ENCODE assay signal across 24 cellular contexts in the genomic region with DNA sequence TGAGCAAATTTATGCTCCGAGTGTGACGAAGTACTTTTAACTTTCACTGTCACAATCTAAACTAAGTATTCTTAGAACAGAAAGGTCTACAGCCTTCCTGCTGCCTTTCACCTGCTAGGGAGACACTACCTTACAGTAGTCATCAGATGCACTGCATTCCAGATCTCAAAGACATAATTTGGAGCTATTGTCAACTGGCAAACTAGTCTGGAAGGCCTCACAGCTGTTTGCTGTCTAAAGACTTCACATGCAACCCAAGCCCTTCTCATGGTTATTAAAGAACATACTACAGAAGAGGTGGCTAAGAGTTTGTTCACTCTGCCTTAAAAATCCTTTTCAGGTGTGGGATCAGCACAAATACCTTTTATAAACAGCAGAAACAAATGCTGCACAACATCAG.
DNase-seq lines count a peak whose midpoint lies in the region; ATAC-seq and TF ChIP-seq lines count a peak whose summit lies in the region.
"Had no signal": no experiment of that assay in that cellular context is flagged by ENCODE, and none has a peak within 500 bp of the region (broad histone marks: within the 10 kb centered on the region; RNA-seq: fewer than 3 reads in every experiment).

No MANE protein-coding gene starts in this region.

- no peak overlapping the region for H3K9ac ChIP-seq in mesendoderm (ENCODE audit: low read length)
- H3K9ac ChIP-seq: BLaER1 had no signal

- no peaks in the 10 kb centered on the region for H3K79me2 ChIP-seq in mesendoderm (ENCODE audit: control insufficient read depth, insufficient read depth, low read length)

- intact Hi-C loops in heart right ventricle (cut with DNase I) (loop anchor here in 1 of 10 donors (5.0 kb wide), 1 partner anchor 37 kb away; no protein-coding TSS in a partner anchor), left ventricle myocardium superior (cut with micrococcal nuclease) (no loop called here), gastrocnemius medialis (cut with DNase I; ENCODE audit: low total_unique reads) (no loop called here)

- no peak for TF ChIP-seq POLR2A in gastrocnemius medialis (IDR thresholded peaks at IDR 0.05)

- no peaks in the 10 kb centered on the region for H3K79me1 ChIP-seq in mesendoderm (ENCODE audit: low read length)

- H2BK5ac ChIP-seq in mesendoderm (ENCODE audit: low read length): no peak overlapping the region

- H4K8ac ChIP-seq in mesendoderm (ENCODE audit: low read depth, low read length): no peak overlapping the region

- no peak overlapping the region for H3K4me3 ChIP-seq in heart right ventricle
- no peak overlapping the region for H3K4me3 ChIP-seq in SJCRH30
- H3K4me3 ChIP-seq in mesendoderm (ENCODE audit: low read length): no peak overlapping the region
- no peak overlapping the region for H3K4me3 ChIP-seq in gastrocnemius medialis
- H3K4me3 ChIP-seq: BLaER1, GM12878, Peyer's patch, SK-N-MC had no signal

- H2AK5ac ChIP-seq in mesendoderm (ENCODE audit: low read length): no peak overlapping the region

- no peak overlapping the region for H3K18ac ChIP-seq in mesendoderm (ENCODE audit: low read length)

- H3K4ac ChIP-seq in mesendoderm (ENCODE audit: low read depth, low read length): no peak overlapping the region

- no peak overlapping the region for H2BK15ac ChIP-seq in mesendoderm (replicated peaks; ENCODE audit: low read depth)

- peaks cover 8 to 69% (median 39%) of the 10 kb centered on the region in 9 donors for H3K4me1 ChIP-seq in heart right ventricle
- H3K4me1 ChIP-seq in SJCRH30: peaks cover 23% of the 10 kb centered on the region
- H3K4me1 ChIP-seq in mesendoderm (ENCODE audit: control insufficient read depth, low read depth, low read length): no peaks in the 10 kb centered on the region
- H3K4me1 ChIP-seq in gastrocnemius medialis: peaks cover 44 to 47% of the 10 kb centered on the region in 2 donors
- H3K4me1 ChIP-seq: BLaER1 had no signal

- H3K56ac ChIP-seq in mesendoderm (ENCODE audit: low read length): no peak overlapping the region

- H3K4me2 ChIP-seq in mesendoderm (ENCODE audit: low read length): no peak overlapping the region
- H3K4me2 ChIP-seq: BLaER1 had no signal

- DNase-seq in heart right ventricle (no peak), left ventricle myocardium superior (no peak), SJCRH30 (peak; percentile 59 to 79), mesendoderm (no peak), gastrocnemius medialis (no peak), NCI-H146 treated with DMSO at 0.1 percent for 48 hours (lab: John Stamatoyannopoulos, UW; ENCODE audit: unreplicated experiment) (no peak), D341Med (ENCODE audit: low spot score) (no peak)
- DNase-seq: CD4-positive, alpha-beta memory T cell; DMS53; EL; GOT3; KBM-7; NCI-H1417 treated with DMSO at 0.1 percent for 48 hours; NCI-H1930; NCI-H2171; NCI-H446 treated with DMSO at 0.1 percent for 48 hours; NCI-H748 treated with DMSO at 0.1 percent for 48 hours; NK-92 treated with Interleukin-12 subunit alpha and Interleukin-12 subunit beta, amount 100 ng/mL, for 24 hours; Peyer's patch had no signal

- ATAC-seq in heart right ventricle (no peak), left ventricle myocardium superior (no peak), gastrocnemius medialis (no peak), HG03521 (IDR thresholded peaks at IDR 0.05; ENCODE audit: unreplicated experiment) (no peak)
- ATAC-seq: GM12878, HCT116 had no signal

- peak overlapping the region; percentile 29 for H3K23ac ChIP-seq in mesendoderm (ENCODE audit: low read length)

- no peak overlapping the region for H4K5ac ChIP-seq in mesendoderm (ENCODE audit: low read length)

- TF ChIP-seq CTCF in heart right ventricle (IDR thresholded peaks at IDR 0.05): no peak
- no peak for TF ChIP-seq CTCF in gastrocnemius medialis (IDR thresholded peaks at IDR 0.05 in 4 of 5, conservative IDR thresholded peaks at IDR 0.05 in 1 of 5)

- in situ Hi-C loops in gastrocnemius medialis (cut with MboI; ENCODE audit: low sequenced_read_pairs in 4 of 4): no loop called here

- H3K27me3 ChIP-seq in heart right ventricle: no peaks in the 10 kb centered on the region
- H3K27me3 ChIP-seq in SJCRH30: no peaks in the 10 kb centered on the region
- H3K27me3 ChIP-seq in mesendoderm (ENCODE audit: insufficient read depth, low read length, poor library complexity): no peaks in the 10 kb centered on the region
- no peaks in the 10 kb centered on the region for H3K27me3 ChIP-seq in gastrocnemius medialis
- H3K27me3 ChIP-seq: BLaER1, Peyer's patch had no signal

- H3K9me3 ChIP-seq in heart right ventricle: no peaks in the 10 kb centered on the region
- no peaks in the 10 kb centered on the region for H3K9me3 ChIP-seq in SJCRH30 (replicated peaks)
- no peaks in the 10 kb centered on the region for H3K9me3 ChIP-seq in gastrocnemius medialis
- H3K9me3 ChIP-seq: BLaER1, Peyer's patch had no signal

- peak overlapping the region in 7 of 10 donors; percentile 32 to 88 (median 48) for H3K27ac ChIP-seq in heart right ventricle
- H3K27ac ChIP-seq in SJCRH30: peak overlapping the region; percentile 76
- no peak overlapping the region for H3K27ac ChIP-seq in mesendoderm (ENCODE audit: low read depth, low read length)
- H3K27ac ChIP-seq in gastrocnemius medialis: peak overlapping the region; percentile 39 to 68 (median 52)
- H3K27ac ChIP-seq: BLaER1, Peyer's patch, SK-N-MC had no signal

- H2BK120ac ChIP-seq in mesendoderm (ENCODE audit: low read depth, low read length): no peak overlapping the region

- H3K36me3 ChIP-seq in heart right ventricle: peaks cover 0 to 37% (median 0%) of the 10 kb centered on the region in 9 donors
- H3K36me3 ChIP-seq in SJCRH30: no peaks in the 10 kb centered on the region; the same call in 1 of the 2 replicates
- no peaks in the 10 kb centered on the region for H3K36me3 ChIP-seq in mesendoderm (ENCODE audit: control insufficient read depth, insufficient read depth, low read length)
- H3K36me3 ChIP-seq in gastrocnemius medialis: peaks cover 0 to 4% of the 10 kb centered on the region in 2 donors

- WGBS in heart right ventricle, 2 donors: 62 to 71% methylated on average over 2 of the region's 2 CpGs
- no CpG with 5 or more reads among the region's 2 CpGs for WGBS in mesendoderm (ENCODE audit: extremely low coverage, insufficient coverage, low lambda C conversion rate)

Comparison
In these comparisons a context has a peak if more than half of its experiments do, and no peak if none do; other contexts are left out.
1. DNase-seq: peak in SJCRH30 (2 of 2); none in heart right ventricle (0 of 2), left ventricle myocardium superior (single experiment), mesendoderm (single experiment), gastrocnemius medialis (0 of 2), NCI-H146 treated with DMSO at 0.1 percent for 48 hours (single experiment) and D341Med (single experiment).